12 cellular contexts compared by ENCODE assay signal in the genomic region with DNA sequence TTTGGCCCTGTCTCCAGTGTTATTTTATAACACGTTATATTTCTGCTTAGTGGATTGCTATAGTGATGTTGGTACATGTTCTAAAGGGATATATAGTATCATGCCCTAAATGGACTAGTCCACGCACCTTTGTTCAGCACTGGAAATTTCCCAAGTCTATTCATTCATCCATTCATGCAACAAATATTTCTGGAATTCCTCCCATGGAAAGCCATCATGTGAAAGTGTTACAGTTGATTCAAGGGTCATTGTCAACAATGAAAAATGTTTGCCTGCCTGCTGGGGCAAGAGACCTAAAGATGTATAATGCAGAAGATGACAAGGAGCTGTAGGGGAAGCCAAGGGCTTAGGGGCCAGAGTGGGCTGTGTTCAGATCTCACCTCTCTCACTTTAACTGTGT. TPM values are rescaled to one million over a fixed set of nuclear protein-coding genes. Genes with fewer than 3 reads are reported as not detected.
DNase-seq lines count a peak whose midpoint lies in the region; ATAC-seq, FAIRE-seq and TF ChIP-seq lines count a peak whose summit lies in the region.
"Had no signal": no experiment of that assay in that cellular context is flagged by ENCODE, and none has a peak within 500 bp of the region (broad histone marks: within the 10 kb centered on the region; RNA-seq: fewer than 3 reads in every experiment).

No MANE protein-coding gene starts in this region.

- H3K4me2 ChIP-seq in keratinocyte (ENCODE audit: control insufficient read depth, extremely low read depth, insufficient read depth, low read depth, low read length) = peak overlapping the region; percentile 65

- H3K27me3 ChIP-seq in keratinocyte (ENCODE audit: control insufficient read depth, extremely low read depth, insufficient read depth, low read length) = no peaks in the 10 kb centered on the region
- H3K27me3 ChIP-seq: BE2C, heart right ventricle had no signal

- TF ChIP-seq CTCF in AG04449 (IDR thresholded peaks at IDR 0.05; ENCODE audit: insufficient read depth, low read length, missing control alignments) (no peak), astrocyte of the spinal cord (IDR thresholded peaks at IDR 0.05; ENCODE audit: low read depth, low read length) (no peak), keratinocyte (optimal IDR thresholded peaks at IDR 0.05 in 1 of 3, IDR thresholded peaks at IDR 0.05 in 1 of 3, conservative IDR thresholded peaks at IDR 0.05 in 1 of 3; ENCODE audit: extremely low read depth in 1 of 3, insufficient read depth in 2 of 3, low read length in 3 of 3) (no peak)

- H3K27ac Mint-ChIP-seq in naive thymus-derived CD8-positive, alpha-beta T cell = no peak overlapping the region

- H3K27ac ChIP-seq in keratinocyte (ENCODE audit: control insufficient read depth, insufficient read depth, low read length) = peak overlapping the region; percentile 78
- H3K27ac ChIP-seq: heart right ventricle, skin epidermis had no signal

- CTCF ChIA-PET in AG04449 (lab: Yijun Ruan, JAX) = interaction anchor here (0.6 to 3.0 kb wide), 6 partner anchors 13 to 252 kb away, joined by 3 to 50 read pairs (median 3); no protein-coding TSS in a partner anchor

- dilution Hi-C loops in keratinocyte (cut with MboI; ENCODE audit: extremely low pct_ligation_motif_present, low sequenced_read_pairs) = no loop called here

- no peak overlapping the region for H3K4me3 ChIP-seq in AG04449 (ENCODE audit: low read depth, low read length)
- no peak overlapping the region for H3K4me3 ChIP-seq in astrocyte of the spinal cord (ENCODE audit: low read depth, low read length)
- peak overlapping the region in 1 of 3 experiments; percentile 21 for H3K4me3 ChIP-seq in keratinocyte (ENCODE audit: control insufficient read depth in 2 of 3, extremely low read depth in 1 of 3, insufficient read depth in 2 of 3, low read depth in 1 of 3, low read length in 3 of 3)
- H3K4me3 ChIP-seq: heart right ventricle, skin epidermis had no signal

- H3K36me3 ChIP-seq in keratinocyte (ENCODE audit: control insufficient read depth in 2 of 2, extremely low read depth in 1 of 2, insufficient read depth in 2 of 2, low read length in 2 of 2) = no peaks in the 10 kb centered on the region
- H3K36me3 ChIP-seq: BE2C, heart right ventricle had no signal

- intact Hi-C loops in Right ventricle myocardium superior (cut with DNase I) = loop anchor here (10.0 kb wide), 1 partner anchor 252 kb away; no protein-coding TSS in a partner anchor

- DNase-seq in AG04449 (ENCODE audit: low read depth, low spot score) (peak; percentile 50), HuH-7.5 (ENCODE audit: low spot score) (peak; percentile 17), astrocyte of the spinal cord (ENCODE audit: low read depth, low spot score) (peak; percentile 78), keratinocyte (ENCODE audit: low read depth, low spot score) (peak; percentile 94), anterior cingulate cortex (lab: John Stamatoyannopoulos, UW) (no peak), Right ventricle myocardium superior (no peak)
- DNase-seq in activated CD8-positive, alpha-beta memory T cell treated with anti-CD3 and anti-CD28 coated beads for 24 hours = no peak
- DNase-seq in naive thymus-derived CD8-positive, alpha-beta T cell = no peak
- DNase-seq: BE2C, heart right ventricle, NCI-H146 had no signal

- no peaks in the 10 kb centered on the region for H3K36me3 Mint-ChIP-seq in naive thymus-derived CD8-positive, alpha-beta T cell

- peaks cover 22% of the 10 kb centered on the region for H3K4me1 ChIP-seq in keratinocyte (ENCODE audit: control insufficient read depth, extremely low read depth, insufficient read depth, low read length)
- H3K4me1 ChIP-seq: BE2C had no signal

- H3K4me3 Mint-ChIP-seq in naive thymus-derived CD8-positive, alpha-beta T cell = no peak overlapping the region

- in situ Hi-C loops in astrocyte of the spinal cord (cut with HindIII; ENCODE audit: low sequenced_read_pairs) = no loop called here

- no peaks in the 10 kb centered on the region for H3K79me2 ChIP-seq in keratinocyte (ENCODE audit: control insufficient read depth, insufficient read depth, low read length)

- peak; percentile 90 for FAIRE-seq in keratinocyte (lab: Jason Lieb, UNC)

- ATAC-seq in naive thymus-derived CD8-positive, alpha-beta T cell = no peak
- no peak for ATAC-seq in Right ventricle myocardium superior (ENCODE audit: poor library complexity)
- ATAC-seq: heart right ventricle had no signal

- no peaks in the 10 kb centered on the region for H3K9me1 ChIP-seq in keratinocyte (ENCODE audit: control insufficient read depth, extremely low read depth, insufficient read depth, low read length)

- H3K9me3 ChIP-seq in keratinocyte (ENCODE audit: control insufficient read depth, low read depth, low read length) = no peaks in the 10 kb centered on the region
- H3K9me3 ChIP-seq: BE2C, heart right ventricle had no signal

- H3K9ac ChIP-seq in keratinocyte (ENCODE audit: control insufficient read depth, extremely low read depth, insufficient read depth, low read length) = no peak overlapping the region

- H3K9me3 Mint-ChIP-seq in naive thymus-derived CD8-positive, alpha-beta T cell = peaks cover 0 to 5% (median 0%) of the 10 kb centered on the region in 9 donors

- H3K4me1 Mint-ChIP-seq in naive thymus-derived CD8-positive, alpha-beta T cell = peaks cover 0 to 3% (median 1%) of the 10 kb centered on the region in 4 donors

- POLR2A ChIA-PET in AG04449 (lab: Yijun Ruan, JAX) = no interaction called here
- POLR2A ChIA-PET in naive thymus-derived CD8-positive, alpha-beta T cell (lab: Charles Lee) = no interaction called here

- H4K20me1 ChIP-seq in keratinocyte (ENCODE audit: control insufficient read depth, extremely low read depth, insufficient read depth, low read length) = no peaks in the 10 kb centered on the region

- peaks cover 3 to 21% (median 12%) of the 10 kb centered on the region in 5 donors for H3K27me3 Mint-ChIP-seq in naive thymus-derived CD8-positive, alpha-beta T cell

- peak overlapping the region; percentile 35 for H2AFZ ChIP-seq in keratinocyte (ENCODE audit: control insufficient read depth, low read length)

RNA-seq across cellular contexts. Expression of a gene that starts 10.8 kb away (rescaled TPM):
- polyA plus RNA-seq in keratinocyte = 54.3 to 111 TPM (median 73.5 TPM) in 3 replicates
- 839 TPM for polyA plus RNA-seq in keratinocyte (2011; ENCODE audit: low read depth)
- 51.0 and 97.3 TPM in 2 replicates for polyA plus RNA-seq in keratinocyte (2011; cell fraction: cytosol; rRNA removed)
- 87.1 and 138 TPM in 2 replicates for polyA plus RNA-seq in keratinocyte (2011; cell fraction: nucleus; rRNA removed)
- 114 and 211 TPM in 2 replicates for polyA plus RNA-seq in keratinocyte (2012; ENCODE audit: low replicate concordance)
- polyA minus RNA-seq in keratinocyte = 10.4 to 54.5 TPM (median 18.7 TPM) in 3 replicates
- 44.5 TPM for polyA minus RNA-seq in keratinocyte (2011; cell fraction: cytosol; rRNA and poly(A)+ RNA removed)
- polyA minus RNA-seq in keratinocyte (2011; cell fraction: nucleus; rRNA and poly(A)+ RNA removed) = 44.9 and 83.2 TPM in 2 replicates
- 100 to 1,000 TPM in 1 of 2 experiments, 10 to 100 TPM in 1; 98.4 to 105 TPM for total RNA-seq in naive thymus-derived CD8-positive, alpha-beta T cell
- 10 to 100 TPM; 36.2 to 66.8 (median 52.5) TPM for polyA plus RNA-seq in naive thymus-derived CD8-positive, alpha-beta T cell
- total RNA-seq in Right ventricle myocardium superior = 76.1 TPM

RNA-seq across cellular contexts. Expression of a gene that starts 27.2 kb away (rescaled TPM):
- polyA plus RNA-seq in keratinocyte = 2.6 to 4.4 TPM (median 3.4 TPM) in 3 replicates
- 1.1 TPM for polyA plus RNA-seq in keratinocyte (2011; ENCODE audit: low read depth)
- 1.2 and 2.4 TPM in 2 replicates for polyA plus RNA-seq in keratinocyte (2011; cell fraction: cytosol; rRNA removed)
- 3.5 and 4.5 TPM in 2 replicates for polyA plus RNA-seq in keratinocyte (2011; cell fraction: nucleus; rRNA removed)
- 3.0 and 4.4 TPM in 2 replicates for polyA plus RNA-seq in keratinocyte (2012; ENCODE audit: low replicate concordance)
- 3.4 to 4.9 TPM (median 3.6 TPM) in 3 replicates for polyA minus RNA-seq in keratinocyte
- polyA minus RNA-seq in keratinocyte (2011; cell fraction: cytosol; rRNA and poly(A)+ RNA removed) = 2.9 TPM
- 3.7 and 6.5 TPM in 2 replicates for polyA minus RNA-seq in keratinocyte (2011; cell fraction: nucleus; rRNA and poly(A)+ RNA removed)
- total RNA-seq in naive thymus-derived CD8-positive, alpha-beta T cell = 1 to 10 TPM; 6.5 to 6.9 TPM
- 1 to 10 TPM; 6.3 to 7.4 (median 7.2) TPM for polyA plus RNA-seq in naive thymus-derived CD8-positive, alpha-beta T cell
- 14.6 TPM for total RNA-seq in Right ventricle myocardium superior

Comparison
In these comparisons a context has a peak if more than half of its experiments do, and no peak if none do; other contexts are left out.
1. DNase-seq: peak in AG04449 (single experiment), HuH-7.5 (single experiment), astrocyte of the spinal cord (single experiment) and keratinocyte (single experiment); none in activated CD8-positive, alpha-beta memory T cell treated with anti-CD3 and anti-CD28 coated beads for 24 hours (single experiment), naive thymus-derived CD8-positive, alpha-beta T cell (0 of 10), anterior cingulate cortex (0 of 58) and Right ventricle myocardium superior (single experiment).